In the genomic region with DNA sequence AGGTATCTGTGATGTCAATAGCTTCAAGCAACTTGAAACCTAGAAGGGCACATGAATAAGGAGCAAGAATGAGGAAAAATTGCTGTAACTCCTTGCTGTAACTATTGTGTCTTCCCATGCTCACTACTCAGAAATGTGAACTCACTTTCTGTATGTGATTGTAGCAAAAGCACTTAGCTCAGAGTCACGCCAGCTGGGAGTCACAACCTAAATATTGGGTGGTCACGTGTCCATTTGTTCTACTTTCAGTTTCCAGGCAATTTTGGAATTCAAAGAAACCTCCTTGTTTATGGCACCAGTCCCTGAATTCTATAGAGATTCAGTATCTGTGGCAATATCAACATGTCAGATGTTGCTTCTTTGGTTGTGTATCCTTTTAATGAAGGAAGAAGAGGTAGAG, we compare ENCODE assay signal across 22 cellular contexts.
DNase-seq lines count a peak whose midpoint lies in the region; ATAC-seq, FAIRE-seq and TF ChIP-seq lines count a peak whose summit lies in the region.
"Had no signal": no experiment of that assay in that cellular context is flagged by ENCODE, and none has a peak within 500 bp of the region (broad histone marks: within the 10 kb centered on the region; RNA-seq: fewer than 3 reads in every experiment).

No MANE protein-coding gene starts in this region.

- CTCF ChIA-PET in HEK293T (lab: Yijun Ruan, JAX) = interaction anchor here (1.2 kb wide), 1 partner anchor 869 kb away, joined by 3 read pairs; a partner anchor contains a TSS

- H3K4me2 ChIP-seq in astrocyte (ENCODE audit: low read length) = peak overlapping the region; percentile 21
- H3K4me2 ChIP-seq: BLaER1 treated with 17β-estradiol and CSF1 and Interleukin-3, amounts not matched to agents 10 nM and 100 nM had no signal

- H3K4me1 ChIP-seq in astrocyte (ENCODE audit: insufficient read depth, low read length) = no peaks in the 10 kb centered on the region
- H3K4me1 ChIP-seq: prostate gland had no signal

- H3K27ac ChIP-seq in astrocyte (ENCODE audit: low read depth, low read length) = no peak overlapping the region
- H3K27ac ChIP-seq: BLaER1 treated with 17β-estradiol and CSF1 and Interleukin-3, amounts not matched to agents 10 nM and 100 nM; prostate gland had no signal

- H3K9ac ChIP-seq in astrocyte (ENCODE audit: low read length) = no peak overlapping the region
- H3K9ac ChIP-seq: BLaER1 treated with 17β-estradiol and CSF1 and Interleukin-3, amounts not matched to agents 10 nM and 100 nM had no signal

- TF ChIP-seq CTCF in astrocyte (IDR thresholded peaks at IDR 0.05; ENCODE audit: insufficient read depth, low read depth, low read length) = no peak

- H3K27ac Mint-ChIP-seq in astrocyte (ENCODE audit: unreplicated experiment) = no peak overlapping the region
- H3K27ac Mint-ChIP-seq: activated CD8-positive, alpha-beta T cell treated with anti-CD3 and anti-CD28 coated beads, Interleukin-2, amount 10 ng/mL, durations not matched to agents 7 days and 5 days; activated naive CD4-positive, alpha-beta T cell treated with anti-CD3 and anti-CD28 coated beads, Interleukin-2, amount 50 U/mL, for 72 hours; T-helper 2 cell treated with Interferon-gamma antibody and Interleukin-4, amounts not matched to agents 5 μg/mL and 100 μg/mL, for 36 hours had no signal

- POLR2A ChIA-PET in HEK293T (lab: Yijun Ruan, JAX) = interaction anchor here (0.6 kb wide), 1 partner anchor 13 kb away, joined by 3 read pairs; no protein-coding TSS in a partner anchor

- no peak overlapping the region for H2AFZ ChIP-seq in astrocyte (ENCODE audit: low read depth, low read length)

- no peaks in the 10 kb centered on the region for H3K36me3 ChIP-seq in astrocyte (ENCODE audit: insufficient read depth, low read length)
- H3K36me3 ChIP-seq: BLaER1 treated with 17β-estradiol and CSF1 and Interleukin-3, amounts not matched to agents 10 nM and 100 nM; prostate gland had no signal

- no peaks in the 10 kb centered on the region for H4K20me1 ChIP-seq in astrocyte (ENCODE audit: insufficient read depth, low read length)
- H4K20me1 ChIP-seq: BLaER1 treated with 17β-estradiol and CSF1 and Interleukin-3, amounts not matched to agents 10 nM and 100 nM had no signal

- peaks cover 2% of the 10 kb centered on the region for H3K9me3 Mint-ChIP-seq in astrocyte (ENCODE audit: unreplicated experiment)
- H3K9me3 Mint-ChIP-seq: activated naive CD4-positive, alpha-beta T cell treated with anti-CD3 and anti-CD28 coated beads, Interleukin-2, amount 50 U/mL, for 72 hours; T-helper 2 cell treated with Interferon-gamma antibody and Interleukin-4, amounts not matched to agents 5 μg/mL and 100 μg/mL, for 36 hours had no signal

- H3K79me2 ChIP-seq in astrocyte (ENCODE audit: insufficient read depth, low read length) = no peaks in the 10 kb centered on the region

- H3K36me3 Mint-ChIP-seq in astrocyte (ENCODE audit: low read depth, unreplicated experiment) = no peaks in the 10 kb centered on the region
- H3K36me3 Mint-ChIP-seq: activated naive CD4-positive, alpha-beta T cell treated with anti-CD3 and anti-CD28 coated beads, Interleukin-2, amount 50 U/mL, for 72 hours had no signal

- DNase-seq in NOMO-1 treated with DMSO at 0.1 percent for 48 hours (lab: John Stamatoyannopoulos, UW; ENCODE audit: unreplicated experiment) = peak; percentile 5
- DNase-seq in NOMO-1 treated with dmso at 0.1 percent for 144 hours (lab: John Stamatoyannopoulos, UW; ENCODE audit: unreplicated experiment) = no peak
- DNase-seq in M059J (ENCODE audit: low read depth) = peak; percentile 4
- peak; percentile 17 for DNase-seq in astrocyte (ENCODE audit: low read depth)
- no peak for DNase-seq in HEK293T (ENCODE audit: extremely low spot score)
- DNase-seq in SK-N-DZ (ENCODE audit: low spot score) = no peak
- DNase-seq in stimulated activated CD4-positive, alpha-beta T cell treated with anti-CD3 and anti-CD28 coated beads, Interleukin-2, amount 100 ng/mL, for 48 hours = no peak
- DNase-seq: activated CD4-positive, CD25-positive, alpha-beta regulatory T cell; activated CD8-positive, alpha-beta T cell treated with anti-CD3 and anti-CD28 coated beads, Interleukin-2, amount 10 ng/mL, durations not matched to agents 7 days and 5 days; activated T-cell treated with anti-CD3 and anti-CD28 coated beads, Interleukin-2, amount 50 U/mL, for 48 hours; DMS153; midbrain; SHP77 treated with DMSO at 0.1 percent for 48 hours had no signal

- H3K4me1 Mint-ChIP-seq in astrocyte (ENCODE audit: low read depth, unreplicated experiment) = peaks cover 10% of the 10 kb centered on the region

- no peak for FAIRE-seq in astrocyte (lab: Jason Lieb, UNC)
- FAIRE-seq: A204.1, colon, endothelial cell of umbilical vein had no signal

- H3K4me3 Mint-ChIP-seq in astrocyte (ENCODE audit: unreplicated experiment) = no peak overlapping the region
- H3K4me3 Mint-ChIP-seq: activated CD8-positive, alpha-beta T cell treated with anti-CD3 and anti-CD28 coated beads, Interleukin-2, amount 10 ng/mL, durations not matched to agents 7 days and 5 days; T-helper 2 cell treated with Interferon-gamma antibody and Interleukin-4, amounts not matched to agents 5 μg/mL and 100 μg/mL, for 36 hours had no signal

- ATAC-seq in GM18909 (IDR thresholded peaks at IDR 0.05; ENCODE audit: poor library complexity, unreplicated experiment) = no peak
- ATAC-seq: activated CD8-positive, alpha-beta T cell treated with anti-CD3 and anti-CD28 coated beads, Interleukin-2, amount 10 ng/mL, durations not matched to agents 7 days and 5 days; activated naive CD4-positive, alpha-beta T cell treated with anti-CD3 and anti-CD28 coated beads, Interleukin-2, amount 50 U/mL, for 72 hours; HCT116 had no signal

- H3K27me3 ChIP-seq in astrocyte (ENCODE audit: insufficient read depth, low read length) = no peaks in the 10 kb centered on the region
- H3K27me3 ChIP-seq: BLaER1 treated with 17β-estradiol and CSF1 and Interleukin-3, amounts not matched to agents 10 nM and 100 nM had no signal

- H3K4me3 ChIP-seq in astrocyte (ENCODE audit: insufficient read depth, low read depth, low read length) = no peak overlapping the region
- H3K4me3 ChIP-seq: BLaER1 treated with 17β-estradiol and CSF1 and Interleukin-3, amounts not matched to agents 10 nM and 100 nM; prostate gland had no signal

- no peaks in the 10 kb centered on the region for H3K9me3 ChIP-seq in astrocyte (ENCODE audit: insufficient read depth, low read depth, low read length)
- H3K9me3 ChIP-seq: BLaER1 treated with 17β-estradiol and CSF1 and Interleukin-3, amounts not matched to agents 10 nM and 100 nM; prostate gland had no signal

- H3K27me3 Mint-ChIP-seq in astrocyte (ENCODE audit: low read depth, unreplicated experiment) = no peaks in the 10 kb centered on the region

TF ChIP-seq in HEK293T, 16 proteins besides CTCF, POLR2A, EP300 and RAD21:
- TF ChIP-seq ELF4 (IDR thresholded peaks at IDR 0.05) (no peak), FOXA1 (IDR thresholded peaks at IDR 0.05) (no peak), CTBP1 (IDR thresholded peaks at IDR 0.05; ENCODE audit: borderline replicate concordance) (no peak), L3MBTL2 (conservative IDR thresholded peaks at IDR 0.05) (no peak), LEF1 (IDR thresholded peaks at IDR 0.05; ENCODE audit: borderline replicate concordance) (no peak)

Comparison
In these comparisons a context has a peak if more than half of its experiments do, and no peak if none do; other contexts are left out.
1. DNase-seq: peak in NOMO-1 treated with DMSO at 0.1 percent for 48 hours (single experiment), M059J (single experiment) and astrocyte (single experiment); none in NOMO-1 treated with dmso at 0.1 percent for 144 hours (single experiment), HEK293T (single experiment), SK-N-DZ (single experiment) and stimulated activated CD4-positive, alpha-beta T cell treated with anti-CD3 and anti-CD28 coated beads, Interleukin-2, amount 100 ng/mL, for 48 hours (0 of 2).